Comparison of ENCODE assay signal across 28 cellular contexts in genomic region chr15:69148465-69148864, GRCh38.
"Had no signal": no experiment of that assay in that cellular context is flagged by ENCODE, and none has a peak within 500 bp of the region (broad histone marks: within the 10 kb centered on the region; RNA-seq: fewer than 3 reads in every experiment).

No MANE protein-coding gene starts in this region.

- H3K36me3 ChIP-seq: stomach, suprapubic skin, thoracic aorta, thyroid gland, tibial artery, tibial nerve, transverse colon, upper lobe of left lung, upper lobe of right lung, uterus, vagina had no signal

- H3K4me3 ChIP-seq: stomach, suprapubic skin, testis, thoracic aorta, thyroid gland, tibial artery, tibial nerve, transverse colon, upper lobe of left lung, upper lobe of right lung, uterus, vagina had no signal

- H3K4me3 Mint-ChIP-seq: stimulated activated effector memory CD8-positive, alpha-beta T cell treated with anti-CD3 and anti-CD28 coated beads, Interleukin-12 subunit alpha, Interleukin-12 subunit beta, amount 100 ng/mL, for 72 hours; stimulated activated memory B cell treated with anti-CD40 and anti-IgM and Interleukin-4, amounts not matched to agents 10 μg/mL and 1 μg/mL and 100 μg/mL, for 72 hours; stimulated activated naive B cell treated with anti-CD40 and anti-IgM and Interleukin-4, amounts not matched to agents 10 μg/mL and 1 μg/mL and 100 μg/mL, for 72 hours; stimulated activated naive CD8-positive, alpha-beta T cell treated with anti-CD3 and anti-CD28 coated beads, Interleukin-15, amount 100 ng/mL, for 72 hours; stimulated activated naive CD8-positive, alpha-beta T cell treated with anti-CD3 and anti-CD28 coated beads, Interleukin-15, Interleukin-2, amounts not matched to agents 100 ng/mL and 50 ng/mL, for 24 hours; type B pancreatic cell had no signal

- H3K27ac ChIP-seq: stomach, suprapubic skin, testis, thoracic aorta, thyroid gland, tibial artery, tibial nerve, transverse colon, upper lobe of left lung, upper lobe of right lung, uterus, vagina had no signal

- H3K9me3 Mint-ChIP-seq: stimulated activated effector memory CD8-positive, alpha-beta T cell treated with anti-CD3 and anti-CD28 coated beads, Interleukin-12 subunit alpha, Interleukin-12 subunit beta, amount 100 ng/mL, for 72 hours; stimulated activated memory B cell treated with anti-CD40 and anti-IgM and Interleukin-4, amounts not matched to agents 10 μg/mL and 1 μg/mL and 100 μg/mL, for 72 hours; stimulated activated naive B cell treated with anti-CD40 and anti-IgM and Interleukin-4, amounts not matched to agents 10 μg/mL and 1 μg/mL and 100 μg/mL, for 72 hours; stimulated activated naive CD8-positive, alpha-beta T cell treated with anti-CD3 and anti-CD28 coated beads, Interleukin-15, amount 100 ng/mL, for 72 hours; stimulated activated naive CD8-positive, alpha-beta T cell treated with anti-CD3 and anti-CD28 coated beads, Interleukin-15, Interleukin-2, amounts not matched to agents 100 ng/mL and 50 ng/mL, for 24 hours; type B pancreatic cell had no signal

- H3K36me3 Mint-ChIP-seq: stimulated activated effector memory CD8-positive, alpha-beta T cell treated with anti-CD3 and anti-CD28 coated beads, Interleukin-12 subunit alpha, Interleukin-12 subunit beta, amount 100 ng/mL, for 72 hours; stimulated activated memory B cell treated with anti-CD40 and anti-IgM and Interleukin-4, amounts not matched to agents 10 μg/mL and 1 μg/mL and 100 μg/mL, for 72 hours; stimulated activated naive B cell treated with anti-CD40 and anti-IgM and Interleukin-4, amounts not matched to agents 10 μg/mL and 1 μg/mL and 100 μg/mL, for 72 hours; type B pancreatic cell had no signal

- H3K4me1 ChIP-seq: stomach, suprapubic skin, testis, thyroid gland, tibial artery, upper lobe of left lung, upper lobe of right lung, uterus, vagina had no signal

- H3K4me1 Mint-ChIP-seq: stimulated activated effector memory CD8-positive, alpha-beta T cell treated with anti-CD3 and anti-CD28 coated beads, Interleukin-12 subunit alpha, Interleukin-12 subunit beta, amount 100 ng/mL, for 72 hours; stimulated activated memory B cell treated with anti-CD40 and anti-IgM and Interleukin-4, amounts not matched to agents 10 μg/mL and 1 μg/mL and 100 μg/mL, for 72 hours; stimulated activated naive B cell treated with anti-CD40 and anti-IgM and Interleukin-4, amounts not matched to agents 10 μg/mL and 1 μg/mL and 100 μg/mL, for 72 hours; stimulated activated naive CD8-positive, alpha-beta T cell treated with anti-CD3 and anti-CD28 coated beads, Interleukin-15, amount 100 ng/mL, for 72 hours had no signal

- H3K27me3 ChIP-seq: testis, thyroid gland, transverse colon, upper lobe of left lung, upper lobe of right lung, uterus, vagina had no signal

- H3K27ac Mint-ChIP-seq: stimulated activated effector memory CD8-positive, alpha-beta T cell treated with anti-CD3 and anti-CD28 coated beads, Interleukin-12 subunit alpha, Interleukin-12 subunit beta, amount 100 ng/mL, for 72 hours; stimulated activated memory B cell treated with anti-CD40 and anti-IgM and Interleukin-4, amounts not matched to agents 10 μg/mL and 1 μg/mL and 100 μg/mL, for 72 hours; stimulated activated naive B cell treated with anti-CD40 and anti-IgM and Interleukin-4, amounts not matched to agents 10 μg/mL and 1 μg/mL and 100 μg/mL, for 72 hours; stimulated activated naive CD8-positive, alpha-beta T cell treated with anti-CD3 and anti-CD28 coated beads, Interleukin-15, amount 100 ng/mL, for 72 hours; stimulated activated naive CD8-positive, alpha-beta T cell treated with anti-CD3 and anti-CD28 coated beads, Interleukin-15, Interleukin-2, amounts not matched to agents 100 ng/mL and 50 ng/mL, for 24 hours; type B pancreatic cell had no signal

- DNase-seq: stimulated activated CD4-positive, alpha-beta T cell treated with anti-CD3 and anti-CD28 coated beads, Interleukin-2, amount 100 ng/mL, for 24 hours; stimulated activated CD4-positive, alpha-beta T cell treated with anti-CD3 and anti-CD28 coated beads, Interleukin-2, amount 100 ng/mL, for 48 hours; stimulated activated CD4-positive, alpha-beta T cell treated with anti-CD3 and anti-CD28 coated beads, Interleukin-4, amount 100 ng/mL, for 1 hour; stimulated activated CD4-positive, alpha-beta T cell treated with anti-CD3 and anti-CD28 coated beads, Interleukin-4, amount 100 ng/mL, for 24 hours; stimulated activated CD4-positive, alpha-beta T cell treated with anti-CD3 and anti-CD28 coated beads, Interleukin-4, amount 100 ng/mL, for 4 hours; stimulated activated CD8-positive, alpha-beta memory T cell treated with anti-CD3 and anti-CD28 coated beads, Interleukin-4, amount 100 ng/mL, for 48 hours; stimulated activated naive B cell treated with anti-CD40 and anti-IgM and Interleukin-4, amounts not matched to agents 10 μg/mL and 1 μg/mL and 100 μg/mL, for 72 hours; stimulated activated naive CD4-positive, alpha-beta T cell treated with Interleukin-2 at 50 U/mL for 16 hours; stimulated activated naive CD8-positive, alpha-beta T cell treated with anti-CD3 and anti-CD28 coated beads, Interleukin-15, amount 100 ng/mL, for 72 hours; stimulated activated naive CD8-positive, alpha-beta T cell treated with anti-CD3 and anti-CD28 coated beads, Interleukin-15, Interleukin-2, amounts not matched to agents 100 U/mL and 50 U/mL, for 24 hours; stomach; substantia nigra; testis; thyroid gland; tibial artery; transverse colon; trophoblast cell; upper lobe of left lung; upper lobe of right lung; uterus had no signal

- H3K9me3 ChIP-seq: stomach, suprapubic skin, testis, thoracic aorta, thyroid gland, tibial artery, tibial nerve, transverse colon, upper lobe of left lung, upper lobe of right lung, uterus, vagina had no signal
